Comparison of ENCODE assay signal across 19 cellular contexts in genomic region chr17:48619821-48620496, GRCh38. TPM values are rescaled to one million over a fixed set of nuclear protein-coding genes. Genes with fewer than 3 reads are reported as not detected.
DNase-seq lines count a peak whose midpoint lies in the region; ATAC-seq, FAIRE-seq and TF ChIP-seq lines count a peak whose summit lies in the region.
"Had no signal": no experiment of that assay in that cellular context is flagged by ENCODE, and none has a peak within 500 bp of the region (broad histone marks: within the 10 kb centered on the region; RNA-seq: fewer than 3 reads in every experiment).

No MANE protein-coding gene starts in this region.

- H3K9me3 ChIP-seq in A549: no peaks in the 10 kb centered on the region
- H3K9me3 ChIP-seq in HUES6 (ENCODE audit: control insufficient read depth, insufficient read depth, low read depth, low read length): no peaks in the 10 kb centered on the region
- peaks cover 8% of the 10 kb centered on the region for H3K9me3 ChIP-seq in endodermal cell (ENCODE audit: control insufficient read depth, low read length)
- H3K9me3 ChIP-seq: esophagus squamous epithelium, SJSA1, thoracic aorta had no signal

- FAIRE-seq in A549 (lab: Jason Lieb, UNC): no peak

- intact Hi-C loops in natural killer cell (cut with micrococcal nuclease): loop anchor here (2.0 to 10.0 kb wide), 4 partner anchors 135 to 593 kb away; no protein-coding TSS in a partner anchor

- H3K36me3 Mint-ChIP-seq in endodermal cell (ENCODE audit: low read depth) (no peaks in the 10 kb centered on the region), natural killer cell (peaks cover 7% of the 10 kb centered on the region)

- H3K9me3 Mint-ChIP-seq in endodermal cell: no peaks in the 10 kb centered on the region
- no peaks in the 10 kb centered on the region for H3K9me3 Mint-ChIP-seq in natural killer cell

- H3K27me3 Mint-ChIP-seq in endodermal cell (ENCODE audit: insufficient read depth) (peaks cover 99% of the 10 kb centered on the region), natural killer cell (ENCODE audit: low read depth in 2 of 2) (peaks cover 80 to 85% of the 10 kb centered on the region in 2 donors)

- ATAC-seq in A549: no peak
- no peak for ATAC-seq in natural killer cell
- no peak for ATAC-seq in GM21737 (IDR thresholded peaks at IDR 0.05; ENCODE audit: unreplicated experiment)
- ATAC-seq: sciatic nerve had no signal

- POLR2A ChIA-PET in A549 (lab: Yijun Ruan, JAX): no interaction called here

- DNase-seq in A549 (ENCODE audit: low read depth in 1 of 2, low spot score in 1 of 2): no peak
- peak; percentile 79 for DNase-seq in endodermal cell
- DNase-seq in natural killer cell: no peak
- no peak for DNase-seq in NCI-H1092 treated with DMSO at 0.1 percent for 48 hours (lab: John Stamatoyannopoulos, UW)
- DNase-seq in ACHN: no peak
- DNase-seq in GOT3 (lab: John Stamatoyannopoulos, UW): no peak
- DNase-seq: activated CD4-positive, alpha-beta T cell treated with anti-CD3 and anti-CD28 coated beads for 48 hours; activated CD8-positive, alpha-beta memory T cell treated with anti-CD3 and anti-CD28 coated beads, Interleukin-2, amount 50 U/mL, for 4 hours; activated naive CD4-positive, alpha-beta T cell treated with anti-CD3 and anti-CD28 coated beads, Interleukin-2, amount 50 U/mL, for 16 hours; AML-193; esophagus squamous epithelium; NCI-H2029 treated with DMSO at 0.1 percent for 48 hours; stimulated activated CD4-positive, alpha-beta T cell treated with anti-CD3 and anti-CD28 coated beads, Interleukin-4, amount 100 ng/mL, for 24 hours; T1000 had no signal

- 0 out of 2 replicates have a peak, but pooled peaks have one; percentile 6 for TF ChIP-seq POLR2A in A549 (IDR thresholded peaks at IDR 0.05; ENCODE audit: low read length)

- no peak overlapping the region for H3K4me2 ChIP-seq in A549

- H3K36me3 ChIP-seq in HUES6 (ENCODE audit: control insufficient read depth, insufficient read depth, low read length) (no peaks in the 10 kb centered on the region), endodermal cell (ENCODE audit: control insufficient read depth, insufficient read depth, low read length) (no peaks in the 10 kb centered on the region)
- H3K36me3 ChIP-seq: esophagus squamous epithelium, SJSA1, thoracic aorta had no signal

- in situ Hi-C loops in ACHN (cut with HindIII; ENCODE audit: low pct_ligation_motif_present, low pct_unique_long_range_greater_than_20kb, low sequenced_read_pairs): no loop called here

- H3K4me3 Mint-ChIP-seq in endodermal cell: no peak overlapping the region
- peak overlapping the region; percentile 67 for H3K4me3 Mint-ChIP-seq in natural killer cell

- TF ChIP-seq EP300 in A549 (IDR thresholded peaks at IDR 0.05): no peak

- WGBS in A549 (ENCODE audit: missing lambda C conversion rate): 87% methylated on average over 33 of the region's 33 CpGs
- 4 to 5% methylated on average over 16 to 33 of the region's 33 CpGs for WGBS in endodermal cell (ENCODE audit: insufficient coverage in 1 of 2, insufficient read length in 1 of 2), 2 experiments

- H3K4me1 Mint-ChIP-seq in endodermal cell (peaks cover 3% of the 10 kb centered on the region), natural killer cell (peaks cover 12 to 28% of the 10 kb centered on the region in 2 donors)

- TF ChIP-seq CTCF in A549 (IDR thresholded peaks at IDR 0.05) (no peak), endodermal cell (conservative IDR thresholded peaks at IDR 0.05) (no peak), natural killer cell (IDR thresholded peaks at IDR 0.05) (no peak)

- H3K27ac ChIP-seq in A549 (no peak overlapping the region), HUES6 (ENCODE audit: low read depth, low read length) (no peak overlapping the region; the same call in 1 of the 2 replicates), endodermal cell (ENCODE audit: low read depth, low read length) (peak overlapping the region; percentile 21)
- H3K27ac ChIP-seq: esophagus squamous epithelium, SJSA1, thoracic aorta had no signal

- H3K27ac Mint-ChIP-seq in endodermal cell: no peak overlapping the region
- peak overlapping the region in 1 of 2 donors; percentile 77 for H3K27ac Mint-ChIP-seq in natural killer cell

- H3K9ac ChIP-seq in HUES6 (ENCODE audit: low read length): peak overlapping the region; percentile 87
- H3K9ac ChIP-seq in endodermal cell (ENCODE audit: extremely low read depth, low read length, poor library complexity, severe bottlenecking): no peak overlapping the region

- H3K27me3 ChIP-seq in HUES6 (ENCODE audit: control insufficient read depth, insufficient read depth, low read length): peaks cover 100% of the 10 kb centered on the region
- H3K27me3 ChIP-seq in endodermal cell (ENCODE audit: control insufficient read depth, insufficient read depth, low read length, poor library complexity, severe bottlenecking): peaks cover 100% of the 10 kb centered on the region

- H3K4me1 ChIP-seq in A549 (peaks cover 15% of the 10 kb centered on the region), HUES6 (ENCODE audit: control insufficient read depth, insufficient read depth, low read length) (peaks cover 13% of the 10 kb centered on the region; the same call in 1 of the 2 replicates), endodermal cell (ENCODE audit: control insufficient read depth, insufficient read depth, low read length) (peaks cover 2% of the 10 kb centered on the region)

- CTCF ChIA-PET in A549 (lab: Yijun Ruan, JAX): interaction anchor here (0.7 to 9.7 kb wide), 14 partner anchors 7 to 594 kb away, joined by 3 to 84 read pairs (median 8); partner anchors contain the start of gene HOXB7

- TF ChIP-seq RAD21 in A549 (conservative IDR thresholded peaks at IDR 0.05 in 1 of 2, IDR thresholded peaks at IDR 0.05 in 1 of 2): no peak

- H3K4me3 ChIP-seq in A549: no peak overlapping the region
- H3K4me3 ChIP-seq in HUES6 (ENCODE audit: low read depth, low read length): peak overlapping the region; percentile 32; the same call in 1 of the 2 replicates
- no peak overlapping the region for H3K4me3 ChIP-seq in endodermal cell (ENCODE audit: low read length)
- H3K4me3 ChIP-seq: esophagus squamous epithelium, SJSA1, thoracic aorta had no signal

TF ChIP-seq in A549, 52 proteins besides CTCF, POLR2A, EP300 and RAD21 (continues in another document):
- no peak for TF ChIP-seq EHF (CRISPR knock-in tag; IDR thresholded peaks at IDR 0.05)
- no peak for TF ChIP-seq CHD2 (IDR thresholded peaks at IDR 0.05; ENCODE audit: low read length, partially characterized antibody)

RNA-seq across cellular contexts. Expression of gene HOXB8, which starts 4.9 kb away (rescaled TPM):
- polyA plus RNA-seq in A549 (2011; rRNA removed) (8.9 and 11.1 TPM in 2 replicates), A549 (2017; fragmentation: RNase III; extraction: RNeasy Plus Mini Kit Qiagen cat#74134 plus additional on column Dnase treatment) (4.6 to 5.8 TPM (median 4.7 TPM) in 3 replicates)
- polyA plus RNA-seq in A549 (2012; cell fraction: cytosol; rRNA removed): 12.3 and 15.2 TPM in 2 replicates
- polyA plus RNA-seq in A549 (2012; cell fraction: nucleus; rRNA removed): 12.8 and 13.1 TPM in 2 replicates
- 4.1 and 5.1 TPM in 2 replicates for polyA minus RNA-seq in A549 (2011; rRNA and poly(A)+ RNA removed)
- total RNA-seq in endodermal cell (not detected), natural killer cell (not detected)
- 10.3 TPM for polyA plus RNA-seq in endodermal cell (2013, experiment 1 of 2)
- 7.2 TPM for polyA plus RNA-seq in endodermal cell (2013, experiment 2 of 2)
- total RNA-seq: esophagus squamous epithelium, SJSA1 had no signal

RNA-seq across cellular contexts. Expression of gene HOXB9, which starts 6.2 kb away (rescaled TPM):
- polyA plus RNA-seq in A549 (2011; rRNA removed) (22.0 and 24.6 TPM in 2 replicates), A549 (2017; fragmentation: RNase III; extraction: RNeasy Plus Mini Kit Qiagen cat#74134 plus additional on column Dnase treatment) (5.6 to 7.3 TPM (median 6.2 TPM) in 3 replicates)
- polyA plus RNA-seq in A549 (2012; cell fraction: cytosol; rRNA removed): 10.3 and 12.9 TPM in 2 replicates
- 11.1 and 12.9 TPM in 2 replicates for polyA plus RNA-seq in A549 (2012; cell fraction: nucleus; rRNA removed)
- 10.4 and 12.1 TPM in 2 replicates for polyA minus RNA-seq in A549 (2011; rRNA and poly(A)+ RNA removed)
- total RNA-seq in endodermal cell (not detected), natural killer cell (1 to 10 TPM in 1 of 3 donors, under 1 TPM in 2; 0.12 to 1.0 (median 0.18) TPM)
- polyA plus RNA-seq in endodermal cell (2013, experiment 1 of 2): 45.1 TPM
- 30.1 TPM for polyA plus RNA-seq in endodermal cell (2013, experiment 2 of 2)
- total RNA-seq: esophagus squamous epithelium, thoracic aorta had no signal

RNA-seq across cellular contexts. Expression of gene HOXB7, which starts 9.1 kb away (rescaled TPM):
- polyA plus RNA-seq in A549 (2011; rRNA removed) (15.4 and 22.3 TPM in 2 replicates), A549 (2017; fragmentation: RNase III; extraction: RNeasy Plus Mini Kit Qiagen cat#74134 plus additional on column Dnase treatment) (27.4 to 32.3 TPM (median 27.4 TPM) in 3 replicates)
- polyA plus RNA-seq in A549 (2012; cell fraction: cytosol; rRNA removed): 16.9 TPM in 2 replicates
- 9.0 and 12.5 TPM in 2 replicates for polyA plus RNA-seq in A549 (2012; cell fraction: nucleus; rRNA removed)
- 6.5 and 6.6 TPM in 2 replicates for polyA minus RNA-seq in A549 (2011; rRNA and poly(A)+ RNA removed)
- total RNA-seq in endodermal cell (not detected), natural killer cell (1 to 10 TPM in 1 of 3 donors, under 1 TPM in 2; 0.45 to 1.4 (median 0.97) TPM)
- polyA plus RNA-seq in endodermal cell (2013, experiment 1 of 2): 5.6 TPM
- 6.0 TPM for polyA plus RNA-seq in endodermal cell (2013, experiment 2 of 2)

RNA-seq across cellular contexts. Expression of gene HOXB6, which starts 15.2 kb away (rescaled TPM):
- 9.4 and 10.2 TPM in 2 replicates for polyA plus RNA-seq in A549 (2011; rRNA removed)
- polyA plus RNA-seq in A549 (2012; cell fraction: cytosol; rRNA removed): 8.7 and 9.0 TPM in 2 replicates
- 48.0 and 49.7 TPM in 2 replicates for polyA plus RNA-seq in A549 (2012; cell fraction: nucleus; rRNA removed)
- polyA plus RNA-seq in A549 (2017; fragmentation: RNase III; extraction: RNeasy Plus Mini Kit Qiagen cat#74134 plus additional on column Dnase treatment): 12.3 to 14.9 TPM (median 14.7 TPM) in 3 replicates
- polyA minus RNA-seq in A549 (2011; rRNA and poly(A)+ RNA removed): 4.4 and 4.9 TPM in 2 replicates
- total RNA-seq in endodermal cell: not detected
- polyA plus RNA-seq in endodermal cell (2013, experiment 1 of 2): 14.4 TPM
- 10.0 TPM for polyA plus RNA-seq in endodermal cell (2013, experiment 2 of 2)
- total RNA-seq in natural killer cell: not detected

RNA-seq across cellular contexts. Expression of gene HOXB5, which starts 26.4 kb away (rescaled TPM):
- 2.5 and 2.7 TPM in 2 replicates for polyA plus RNA-seq in A549 (2011; rRNA removed)
- polyA plus RNA-seq in A549 (2012; cell fraction: cytosol; rRNA removed): 1.9 and 2.5 TPM in 2 replicates
- 21.9 and 24.5 TPM in 2 replicates for polyA plus RNA-seq in A549 (2012; cell fraction: nucleus; rRNA removed)
- polyA plus RNA-seq in A549 (2017; fragmentation: RNase III; extraction: RNeasy Plus Mini Kit Qiagen cat#74134 plus additional on column Dnase treatment): 2.1 to 3.0 TPM (median 2.4 TPM) in 3 replicates
- 0.39 and 0.74 TPM in 2 replicates for polyA minus RNA-seq in A549 (2011; rRNA and poly(A)+ RNA removed)
- total RNA-seq in endodermal cell: not detected
- 5.3 TPM for polyA plus RNA-seq in endodermal cell (2013, experiment 1 of 2)
- 2.5 TPM for polyA plus RNA-seq in endodermal cell (2013, experiment 2 of 2)
- not detected for total RNA-seq in natural killer cell
- total RNA-seq: esophagus squamous epithelium had no signal
